In genomic region chr22:43988960-43989359, GRCh38 we compare ENCODE assay signal across 8 cellular contexts. TPM values are rescaled to one million over a fixed set of nuclear protein-coding genes. Genes with fewer than 3 reads are reported as not detected.
"Had no signal": no experiment of that assay in that cellular context is flagged by ENCODE, and none has a peak within 500 bp of the region (broad histone marks: within the 10 kb centered on the region; RNA-seq: fewer than 3 reads in every experiment).

No MANE protein-coding gene starts in this region.

- FAIRE-seq: HTR-8/SVneo had no signal

- ATAC-seq: HCT116 had no signal

- DNase-seq: GM23248, GOT3, H7, IMR-90 had no signal

- H3K27ac ChIP-seq: GM23248 had no signal

- H3K4me3 ChIP-seq: GM23248, HAP-1 had no signal

- H3K9me3 ChIP-seq: HAP-1 had no signal

RNA-seq across cellular contexts. Expression of gene PARVB, which starts 35.1 kb away (rescaled TPM):
- total RNA-seq: HT-29 had no signal
